In the genomic region with DNA sequence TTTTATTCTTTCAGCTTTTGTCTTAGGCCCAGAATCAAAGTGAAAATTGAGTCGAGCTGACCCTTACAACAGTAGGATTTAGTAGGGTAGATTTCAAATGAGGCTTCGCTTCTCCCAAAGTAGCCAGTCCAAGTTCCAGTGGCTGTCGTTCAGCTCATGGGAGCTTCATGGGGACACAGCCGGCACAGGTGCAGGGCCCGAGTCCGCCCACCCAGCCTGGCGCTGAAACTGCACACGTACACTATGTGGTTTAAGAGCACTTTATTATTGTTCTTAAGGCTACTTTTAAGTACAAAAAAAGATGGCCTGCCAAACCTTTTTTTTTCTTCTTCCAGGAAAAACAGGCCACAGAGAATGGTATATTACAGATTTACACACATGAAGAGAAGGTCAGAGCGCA, we compare ENCODE assay signal across 14 cellular contexts.
DNase-seq lines count a peak whose midpoint lies in the region; ATAC-seq and TF ChIP-seq lines count a peak whose summit lies in the region.
"Had no signal": no experiment of that assay in that cellular context is flagged by ENCODE, and none has a peak within 500 bp of the region (broad histone marks: within the 10 kb centered on the region; RNA-seq: fewer than 3 reads in every experiment).

No MANE protein-coding gene starts in this region.

- H3K4me1 ChIP-seq in Panc1 (ENCODE audit: control insufficient read depth, insufficient read depth, low read length) (peaks cover 96% of the 10 kb centered on the region), muscle layer of colon (ENCODE audit: insufficient read depth, low read length) (peaks cover 54% of the 10 kb centered on the region), thoracic aorta (ENCODE audit: control insufficient read depth in 1 of 2, low read depth in 2 of 2) (peaks cover 60 to 80% of the 10 kb centered on the region in 2 donors)

- in situ Hi-C loops in Panc1 (cut with HindIII; ENCODE audit: low pct_unique_long_range_greater_than_20kb, low sequenced_read_pairs), result no loop called here

- H3K9me3 Mint-ChIP-seq in brain, result peaks cover 0 to 4% (median 0%) of the 10 kb centered on the region in 5 experiments

- BruUV-seq in Panc1 (replicated peaks; lab: Mats Ljungman, UMichigan), result no TSS peak

- no peak for ATAC-seq in Panc1
- ATAC-seq in thoracic aorta (ENCODE audit: insufficient number of reproducible peaks, low FRiP score, low read depth), result no peak

- peaks cover 57% of the 10 kb centered on the region for H3K36me3 Mint-ChIP-seq in brain

- no peak overlapping the region for H3K4me3 Mint-ChIP-seq in brain

- H3K27ac Mint-ChIP-seq in brain, result peak overlapping the region; percentile 0 to 94 (median 85)

- H3K27me3 Mint-ChIP-seq in brain, result no peaks in the 10 kb centered on the region

- no peak overlapping the region for H3K9ac ChIP-seq in muscle layer of colon (ENCODE audit: low read length)

- H3K27ac ChIP-seq in Panc1 (ENCODE audit: low read length) (peak overlapping the region; percentile 96), muscle layer of colon (ENCODE audit: low read depth, low read length) (peak overlapping the region; percentile 23), thoracic aorta (peak overlapping the region; percentile 75 to 87)
- H3K27ac ChIP-seq: neutrophil had no signal

- H3K4me3 ChIP-seq in Panc1 (ENCODE audit: low read depth in 2 of 2, low read length in 2 of 2) (no peak overlapping the region), muscle layer of colon (ENCODE audit: low read depth in 1 of 2, low read length in 2 of 2) (no peak overlapping the region), thoracic aorta (no peak overlapping the region)
- H3K4me3 ChIP-seq: lung, skin epidermis had no signal

- H3K36me3 ChIP-seq in Panc1 (ENCODE audit: control insufficient read depth, insufficient read depth, low read length) (peaks cover 2% of the 10 kb centered on the region), muscle layer of colon (ENCODE audit: insufficient read depth, low read length) (peaks cover 5% of the 10 kb centered on the region), thoracic aorta (no peaks in the 10 kb centered on the region)

- DNase-seq in Panc1 (ENCODE audit: low read depth, low spot score) (no peak), thoracic aorta (ENCODE audit: low spot score) (no peak), HUDEP-2 (lab: John Stamatoyannopoulos, UW; ENCODE audit: unreplicated experiment in 76 of 76) (no peak), NCI-H1694 treated with DMSO at 0.1 percent for 48 hours (lab: John Stamatoyannopoulos, UW) (no peak)
- no peak for DNase-seq in stimulated activated CD4-positive, alpha-beta T cell treated with anti-CD3 and anti-CD28 coated beads, Interleukin-2, amount 100 ng/mL, for 24 hours
- DNase-seq: activated CD8-positive, alpha-beta memory T cell treated with anti-CD3 and anti-CD28 coated beads for 24 hours; DMS153; NCI-H748 treated with DMSO at 0.1 percent for 48 hours; stimulated activated naive CD4-positive, alpha-beta T cell had no signal

- H3K9me3 ChIP-seq in Panc1 (ENCODE audit: control insufficient read depth, insufficient read depth, low read depth, low read length) (no peaks in the 10 kb centered on the region), muscle layer of colon (ENCODE audit: low read length) (no peaks in the 10 kb centered on the region), thoracic aorta (no peaks in the 10 kb centered on the region)
- H3K9me3 ChIP-seq: neutrophil had no signal

- TF ChIP-seq CTCF in Panc1 (IDR thresholded peaks at IDR 0.05) (no peak), brain (conservative IDR thresholded peaks at IDR 0.05) (no peak), thoracic aorta (IDR thresholded peaks at IDR 0.05) (no peak)

- H3K4me1 Mint-ChIP-seq in brain, result peaks cover 53% of the 10 kb centered on the region

- intact Hi-C loops in Panc1 (cut with micrococcal nuclease; ENCODE audit: unreplicated experiment), result loop anchor here (5.0 to 10.0 kb wide), 2 partner anchors 49 to 86 kb away; a partner anchor contains a TSS

- H3K27me3 ChIP-seq in Panc1 (ENCODE audit: control insufficient read depth, insufficient read depth, low read length) (no peaks in the 10 kb centered on the region), muscle layer of colon (ENCODE audit: control insufficient read depth in 1 of 2, insufficient read depth in 2 of 2, low read length in 2 of 2) (no peaks in the 10 kb centered on the region), thoracic aorta (replicated peaks; ENCODE audit: insufficient read depth) (no peaks in the 10 kb centered on the region)
- H3K27me3 ChIP-seq: neutrophil had no signal

- POLR2A ChIA-PET in Panc1 (lab: Charles Lee), result no interaction called here

- CTCF ChIA-PET in Panc1 (lab: Charles Lee), result no interaction called here

Comparison
In these comparisons a context has a peak if more than half of its experiments do, and no peak if none do; other contexts are left out.
1. H3K27ac ChIP-seq: peak in every context shown above with its lines; median percentile 96 in Panc1; 81 in thoracic aorta; 23 in muscle layer of colon.